Comparison of ENCODE assay signal across 10 cellular contexts in the genomic region with DNA sequence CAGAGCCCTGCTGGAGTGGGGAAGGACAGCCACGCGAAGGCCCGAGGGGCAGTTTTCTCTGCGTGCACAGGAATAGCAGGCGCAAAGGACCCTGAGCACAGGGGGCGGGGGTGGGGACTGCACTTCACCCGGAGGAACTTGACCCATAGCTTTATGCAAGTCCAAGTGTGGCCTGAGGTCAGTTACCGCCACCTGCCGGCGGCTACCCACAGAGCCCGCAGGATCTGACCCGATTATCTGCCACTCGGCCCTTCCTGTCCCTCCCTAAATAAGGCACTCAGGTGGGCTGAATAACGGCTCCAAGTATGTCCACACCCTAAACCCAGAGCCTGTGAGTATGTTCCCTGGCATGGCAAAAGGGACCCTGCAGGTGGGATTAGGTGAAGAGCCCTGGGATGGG.
DNase-seq lines count a peak whose midpoint lies in the region; ATAC-seq and TF ChIP-seq lines count a peak whose summit lies in the region.
"Had no signal": no experiment of that assay in that cellular context is flagged by ENCODE, and none has a peak within 500 bp of the region (broad histone marks: within the 10 kb centered on the region; RNA-seq: fewer than 3 reads in every experiment).

No MANE protein-coding gene starts in this region.

- ATAC-seq in heart right ventricle: peak in 5 of 8 donors; percentile 44 to 67 (median 53)
- ATAC-seq in sciatic nerve: peak; percentile 71

- H3K36me3 ChIP-seq in Peyer's patch (no peaks in the 10 kb centered on the region), heart right ventricle (no peaks in the 10 kb centered on the region), tibial nerve (no peaks in the 10 kb centered on the region)
- no peaks in the 10 kb centered on the region for H3K36me3 ChIP-seq in CD8-positive, alpha-beta memory T cell (ENCODE audit: insufficient read depth, low read length)

- intact Hi-C loops in heart right ventricle (cut with DNase I): loop anchor here in 9 of 10 donors (2.0 to 10.0 kb wide), 9 partner anchors 201 to 528 kb away; no protein-coding TSS in a partner anchor
- intact Hi-C loops in sciatic nerve (cut with DNase I): no loop called here

- TF ChIP-seq EP300 in tibial nerve (IDR thresholded peaks at IDR 0.05): no peak

- no peaks in the 10 kb centered on the region for H3K4me1 Mint-ChIP-seq in CD8-positive, alpha-beta memory T cell
- H3K4me1 Mint-ChIP-seq: activated naive CD4-positive, alpha-beta T cell treated with anti-CD3 and anti-CD28 coated beads, Interleukin-2, amount 50 U/mL, for 24 hours had no signal

- H3K27me3 ChIP-seq in Peyer's patch (no peaks in the 10 kb centered on the region), heart right ventricle (peaks cover 0 to 11% (median 5%) of the 10 kb centered on the region in 7 donors), tibial nerve (no peaks in the 10 kb centered on the region)
- no peaks in the 10 kb centered on the region for H3K27me3 ChIP-seq in CD8-positive, alpha-beta memory T cell (ENCODE audit: insufficient read depth, low read length, poor library complexity, severe bottlenecking)

- no peak overlapping the region for H3K4me3 Mint-ChIP-seq in CD8-positive, alpha-beta memory T cell
- H3K4me3 Mint-ChIP-seq: activated naive CD4-positive, alpha-beta T cell treated with anti-CD3 and anti-CD28 coated beads, Interleukin-2, amount 50 U/mL, for 24 hours had no signal

- peaks cover 0 to 2% (median 0%) of the 10 kb centered on the region in 3 donors for H3K36me3 Mint-ChIP-seq in CD8-positive, alpha-beta memory T cell
- H3K36me3 Mint-ChIP-seq: activated naive CD4-positive, alpha-beta T cell treated with anti-CD3 and anti-CD28 coated beads, Interleukin-2, amount 50 U/mL, for 24 hours had no signal

- H3K27ac Mint-ChIP-seq in CD8-positive, alpha-beta memory T cell: no peak overlapping the region
- H3K27ac Mint-ChIP-seq: activated naive CD4-positive, alpha-beta T cell treated with anti-CD3 and anti-CD28 coated beads, Interleukin-2, amount 50 U/mL, for 24 hours had no signal

- POLR2A ChIA-PET in CD8-positive, alpha-beta memory T cell (lab: Charles Lee): no interaction called here

- no peak overlapping the region for H3K4me3 ChIP-seq in Peyer's patch
- no peak overlapping the region for H3K4me3 ChIP-seq in heart right ventricle
- H3K4me3 ChIP-seq in CD8-positive, alpha-beta memory T cell (ENCODE audit: low read length): no peak overlapping the region
- no peak overlapping the region for H3K4me3 ChIP-seq in tibial nerve

- peaks cover 0 to 4% of the 10 kb centered on the region in 2 donors for H3K27me3 Mint-ChIP-seq in CD8-positive, alpha-beta memory T cell
- H3K27me3 Mint-ChIP-seq: activated naive CD4-positive, alpha-beta T cell treated with anti-CD3 and anti-CD28 coated beads, Interleukin-2, amount 50 U/mL, for 24 hours had no signal

- CTCF ChIA-PET in CD8-positive, alpha-beta memory T cell (lab: Charles Lee): no interaction called here

- TF ChIP-seq CTCF in GM20000 (IDR thresholded peaks at IDR 0.05; ENCODE audit: extremely low read depth, missing control alignments): peak; percentile 71
- peak in 1 of 6 experiments; percentile 9 for TF ChIP-seq CTCF in Peyer's patch (IDR thresholded peaks at IDR 0.05)
- peak; percentile 31 to 70 (median 55) for TF ChIP-seq CTCF in heart right ventricle (IDR thresholded peaks at IDR 0.05)
- peak in 2 of 5 experiments; percentile 37 to 46 for TF ChIP-seq CTCF in tibial nerve (IDR thresholded peaks at IDR 0.05)

- TF ChIP-seq POLR2A in Peyer's patch (IDR thresholded peaks at IDR 0.05): no peak
- no peak for TF ChIP-seq POLR2A in tibial nerve (IDR thresholded peaks at IDR 0.05)

- no peak overlapping the region for H3K27ac ChIP-seq in Peyer's patch
- no peak overlapping the region for H3K27ac ChIP-seq in heart right ventricle
- no peak overlapping the region for H3K27ac ChIP-seq in CD8-positive, alpha-beta memory T cell (ENCODE audit: low read depth, low read length)
- H3K27ac ChIP-seq in tibial nerve: no peak overlapping the region

- H3K9me3 ChIP-seq in Peyer's patch: peaks cover 0 to 7% (median 0%) of the 10 kb centered on the region in 4 donors
- H3K9me3 ChIP-seq in heart right ventricle: peaks cover 0 to 22% (median 8%) of the 10 kb centered on the region in 11 donors
- H3K9me3 ChIP-seq in CD8-positive, alpha-beta memory T cell (ENCODE audit: low read length): no peaks in the 10 kb centered on the region
- peaks cover 0 to 26% (median 0%) of the 10 kb centered on the region in 4 donors for H3K9me3 ChIP-seq in tibial nerve

- WGBS in heart right ventricle, 2 donors: 24 to 29% methylated on average over 14 of the region's 14 CpGs
- WGBS in tibial nerve, 2 donors: 15 to 26% methylated on average over 14 of the region's 14 CpGs

- H3K4me1 ChIP-seq in Peyer's patch (no peaks in the 10 kb centered on the region), heart right ventricle (peaks cover 0 to 4% (median 0%) of the 10 kb centered on the region in 9 donors), tibial nerve (no peaks in the 10 kb centered on the region)
- no peaks in the 10 kb centered on the region for H3K4me1 ChIP-seq in CD8-positive, alpha-beta memory T cell (ENCODE audit: insufficient read depth, low read length)

- peaks cover 5 to 13% (median 10%) of the 10 kb centered on the region in 5 donors for H3K9me3 Mint-ChIP-seq in CD8-positive, alpha-beta memory T cell
- H3K9me3 Mint-ChIP-seq: activated naive CD4-positive, alpha-beta T cell treated with anti-CD3 and anti-CD28 coated beads, Interleukin-2, amount 50 U/mL, for 24 hours had no signal

- DNase-seq in GM20000 (ENCODE audit: low spot score) (peak; percentile 81), Peyer's patch (peak in 2 of 3 donors; percentile 34 to 44), heart right ventricle (peak in 1 of 2 donors; percentile 58), sciatic nerve (ENCODE audit: low spot score) (peak; percentile 59), LoVo (ENCODE audit: low spot score) (no peak), tibial nerve (ENCODE audit: low spot score in 2 of 2) (no peak)
- no peak for DNase-seq in CD8-positive, alpha-beta memory T cell
- DNase-seq in stimulated activated CD4-positive, alpha-beta T cell treated with anti-CD3 and anti-CD28 coated beads, Interleukin-1b, Interleukin-23, amount 100 ng/mL, for 48 hours: no peak
- DNase-seq: NCI-H2227 treated with DMSO at 0.1 percent for 48 hours had no signal

Comparison
In these comparisons a context has a peak if more than half of its experiments do, and no peak if none do; other contexts are left out.
1. DNase-seq: peak in GM20000 (single experiment), Peyer's patch (2 of 3) and sciatic nerve (single experiment); none in LoVo (single experiment), CD8-positive, alpha-beta memory T cell (0 of 5), stimulated activated CD4-positive, alpha-beta T cell treated with anti-CD3 and anti-CD28 coated beads, Interleukin-1b, Interleukin-23, amount 100 ng/mL, for 48 hours (single experiment) and tibial nerve (0 of 2).